Comparison of ENCODE assay signal across 15 cellular contexts in genomic region chr11:19559746-19560145, GRCh38.
"Had no signal": no experiment of that assay in that cellular context is flagged by ENCODE, and none has a peak within 500 bp of the region (broad histone marks: within the 10 kb centered on the region; RNA-seq: fewer than 3 reads in every experiment).

No MANE protein-coding gene starts in this region.

- H3K27me3 ChIP-seq: sigmoid colon had no signal

- H3K27ac ChIP-seq: foreskin keratinocyte, neutrophil, psoas muscle, sigmoid colon, skin epidermis had no signal

- H3K9me3 ChIP-seq: mucosa of descending colon, neutrophil, psoas muscle, sigmoid colon had no signal

- H3K4me3 ChIP-seq: mucosa of descending colon, psoas muscle, sigmoid colon, skin epidermis had no signal

- ATAC-seq: effector memory CD8-positive, alpha-beta T cell; foreskin keratinocyte; naive thymus-derived CD8-positive, alpha-beta T cell; psoas muscle had no signal

- H3K4me1 ChIP-seq: foreskin keratinocyte, psoas muscle had no signal

- DNase-seq: effector memory CD8-positive, alpha-beta T cell; erythroblast; foreskin keratinocyte; left colon; mucosa of descending colon; naive thymus-derived CD8-positive, alpha-beta T cell; psoas muscle; retina; sigmoid colon; stimulated activated CD4-positive, alpha-beta T cell treated with anti-CD3 and anti-CD28 coated beads, Interleukin-12 subunit alpha, Interleukin-12 subunit beta, amount 100 ng/mL, for 4 hours; stimulated activated naive CD4-positive, alpha-beta T cell treated with Interleukin-2 at 50 U/mL for 16 hours; trophoblast cell had no signal

- H3K36me3 ChIP-seq: neutrophil, sigmoid colon had no signal

- FAIRE-seq: urothelium cell line had no signal
